In genomic region chr13:99931462-99931861, GRCh38 we compare ENCODE assay signal across 24 cellular contexts. TPM values are rescaled to one million over a fixed set of nuclear protein-coding genes. Genes with fewer than 3 reads are reported as not detected.
DNase-seq lines count a peak whose midpoint lies in the region; ATAC-seq, FAIRE-seq and TF ChIP-seq lines count a peak whose summit lies in the region.
"Had no signal": no experiment of that assay in that cellular context is flagged by ENCODE, and none has a peak within 500 bp of the region (broad histone marks: within the 10 kb centered on the region; RNA-seq: fewer than 3 reads in every experiment).

No MANE protein-coding gene starts in this region.

- intact Hi-C loops in K562 (cut with micrococcal nuclease), result no loop called here

- H3K4me1 Mint-ChIP-seq in stimulated activated naive CD8-positive, alpha-beta T cell treated with anti-CD3 and anti-CD28 coated beads, Interleukin-15, amount 100 ng/mL, for 72 hours, result no peaks in the 10 kb centered on the region
- H3K4me1 Mint-ChIP-seq: CD4-positive, CD25-positive, alpha-beta regulatory T cell had no signal

- H2AFZ ChIP-seq in GM23248 (no peak overlapping the region), K562 (ENCODE audit: low read depth, low read length) (no peak overlapping the region)

- no peak overlapping the region for H3K9ac ChIP-seq in GM23248
- no peak overlapping the region for H3K9ac ChIP-seq in K562 (ENCODE audit: insufficient read depth in 1 of 2, low read depth in 2 of 2, low read length in 2 of 2)

- in situ Hi-C loops in GM23248 (cut with MboI) (no loop called here), K562 (cut with MboI) (no loop called here)

- H4K20me1 ChIP-seq in GM23248 (ENCODE audit: insufficient read depth) (no peaks in the 10 kb centered on the region), K562 (replicated peaks; ENCODE audit: control insufficient read depth, insufficient read depth, low read length) (no peaks in the 10 kb centered on the region)

- no peak overlapping the region for H3K27ac Mint-ChIP-seq in stimulated activated naive CD8-positive, alpha-beta T cell treated with anti-CD3 and anti-CD28 coated beads, Interleukin-15, amount 100 ng/mL, for 72 hours

- H3K9me2 ChIP-seq in GM23248 (ENCODE audit: insufficient read depth), result no peaks in the 10 kb centered on the region

- no peak for TF ChIP-seq RAD21 in K562 (CRISPR knock-in tag; conservative IDR thresholded peaks at IDR 0.05 in 1 of 2, IDR thresholded peaks at IDR 0.05 in 1 of 2)

- TF ChIP-seq CTCF in K562 (IDR thresholded peaks at IDR 0.05 in 2 of 3, conservative IDR thresholded peaks at IDR 0.05 in 1 of 3; ENCODE audit: insufficient read depth in 2 of 3, low read depth in 1 of 3, low read length in 3 of 3), result no peak

- no peak for TF ChIP-seq POLR2A in K562 (conservative IDR thresholded peaks at IDR 0.05)
- no peak for TF ChIP-seq POLR2A in GM18505 (IDR thresholded peaks at IDR 0.05; ENCODE audit: borderline replicate concordance, extremely low read depth, insufficient read depth, insufficient read length)

- DNase-seq in GM23248 (peak; percentile 12), NCI-H187 (lab: John Stamatoyannopoulos, UW) (peak; percentile 84 to 91), NCI-H510A (lab: John Stamatoyannopoulos, UW) (peak; percentile 66), K562 (ENCODE audit: extremely low read depth in 1 of 4, low spot score in 3 of 4) (no peak), GDM1 (lab: John Stamatoyannopoulos, UW) (no peak)
- no peak for DNase-seq in stimulated activated naive CD8-positive, alpha-beta T cell treated with anti-CD3 and anti-CD28 coated beads, Interleukin-15, amount 100 ng/mL, for 72 hours
- DNase-seq: BE2C; CD4-positive, CD25-positive, alpha-beta regulatory T cell; COR-L47; GF-D8; GOT3; HCEC 1CT; NCI-H1105; NCI-H1694; NCI-H446; T-helper 9 cell had no signal

- 5 to 6% methylated on average over 11 of the region's 11 CpGs for WGBS in GM23248 (ENCODE audit: low coverage in 1 of 2, low lambda C conversion rate in 2 of 2, missing lambda C conversion rate in 2 of 2), 2 experiments
- WGBS in K562 (ENCODE audit: insufficient coverage, low coverage, missing lambda C conversion rate), result 3% methylated on average over 6 of the region's 11 CpGs

- H3K9me1 ChIP-seq in K562 (ENCODE audit: control insufficient read depth, insufficient read depth, low read length), result no peaks in the 10 kb centered on the region

- H3K4me2 ChIP-seq in GM23248 (ENCODE audit: unreplicated experiment), result no peak overlapping the region
- H3K4me2 ChIP-seq in K562 (ENCODE audit: insufficient read depth, low read length), result no peak overlapping the region

- CTCF ChIA-PET in K562 (lab: Yijun Ruan, JAX; ENCODE audit: low intra/inter-chr PET ratio), result no interaction called here

- no peaks in the 10 kb centered on the region for H3K79me2 ChIP-seq in GM23248 (ENCODE audit: insufficient read depth)
- H3K79me2 ChIP-seq in K562 (ENCODE audit: control insufficient read depth, insufficient read depth, low read length), result no peaks in the 10 kb centered on the region

- H3K9me3 ChIP-seq in GM23248 (ENCODE audit: low read depth) (no peaks in the 10 kb centered on the region), K562 (replicated peaks; ENCODE audit: control insufficient read depth, insufficient read depth, low read depth, low read length) (no peaks in the 10 kb centered on the region)
- H3K9me3 ChIP-seq: BE2C had no signal

- POLR2A ChIA-PET in K562 (lab: Yijun Ruan, JAX), result no interaction called here

- H3K36me3 ChIP-seq in GM23248 (ENCODE audit: low read depth) (no peaks in the 10 kb centered on the region), K562 (ENCODE audit: control insufficient read depth, insufficient read depth, low read length) (no peaks in the 10 kb centered on the region)
- H3K36me3 ChIP-seq: BE2C, SJSA1 had no signal

- H3K27ac ChIP-seq in GM23248 (no peak overlapping the region), K562 (ENCODE audit: extremely low read depth, low read depth, low read length) (no peak overlapping the region)
- H3K27ac ChIP-seq: SJSA1 had no signal

- FAIRE-seq in K562 (lab: Jason Lieb, UNC), result no peak
- FAIRE-seq: HTR-8/SVneo, RCC 7860 had no signal

- H3K4me3 ChIP-seq in GM23248, result no peak overlapping the region
- H3K4me3 ChIP-seq in K562, result no peak overlapping the region
- H3K4me3 ChIP-seq: SJSA1 had no signal

- ATAC-seq in K562 (no peak), GM18505 (IDR thresholded peaks at IDR 0.05; ENCODE audit: unreplicated experiment) (no peak), HG02852 (IDR thresholded peaks at IDR 0.05; ENCODE audit: unreplicated experiment) (no peak)
- no peak for ATAC-seq in stimulated activated naive CD8-positive, alpha-beta T cell treated with anti-CD3 and anti-CD28 coated beads, Interleukin-15, amount 100 ng/mL, for 72 hours
- ATAC-seq: Right ventricle myocardium inferior had no signal

- no peaks in the 10 kb centered on the region for H3K9me3 Mint-ChIP-seq in stimulated activated naive CD8-positive, alpha-beta T cell treated with anti-CD3 and anti-CD28 coated beads, Interleukin-15, amount 100 ng/mL, for 72 hours

- H3K4me1 ChIP-seq in GM23248 (ENCODE audit: insufficient read depth), result no peaks in the 10 kb centered on the region
- H3K4me1 ChIP-seq in K562 (replicated peaks in 1 of 2; ENCODE audit: control insufficient read depth in 2 of 2, insufficient read depth in 2 of 2, low read length in 2 of 2), result no peaks in the 10 kb centered on the region
- H3K4me1 ChIP-seq: BE2C had no signal

- no peaks in the 10 kb centered on the region for H3F3A ChIP-seq in GM23248 (ENCODE audit: insufficient read depth)

- no peak overlapping the region for H3K4me3 Mint-ChIP-seq in stimulated activated naive CD8-positive, alpha-beta T cell treated with anti-CD3 and anti-CD28 coated beads, Interleukin-15, amount 100 ng/mL, for 72 hours
- H3K4me3 Mint-ChIP-seq: CD4-positive, CD25-positive, alpha-beta regulatory T cell had no signal

- H3K27me3 Mint-ChIP-seq in stimulated activated naive CD8-positive, alpha-beta T cell treated with anti-CD3 and anti-CD28 coated beads, Interleukin-15, amount 100 ng/mL, for 72 hours, result peaks cover 12% of the 10 kb centered on the region

- H3K27me3 ChIP-seq in GM23248 (replicated peaks; ENCODE audit: insufficient read depth), result no peaks in the 10 kb centered on the region
- H3K27me3 ChIP-seq in K562 (ENCODE audit: control insufficient read depth in 2 of 2, insufficient read depth in 2 of 2, low read length in 2 of 2), result peaks cover 2 to 14% of the 10 kb centered on the region in 2 experiments

- TF ChIP-seq EP300 in K562 (IDR thresholded peaks at IDR 0.05; ENCODE audit: low read length), result no peak

- BruUV-seq in K562 (replicated peaks; lab: Mats Ljungman, UMichigan), result no TSS peak

TF ChIP-seq in K562, 482 proteins besides CTCF, POLR2A, EP300 and RAD21 (continues in another document):
- TF ChIP-seq PKNOX1 (IDR thresholded peaks at IDR 0.05), result peak; percentile 30; the same call in 1 of the 2 replicates

RNA-seq across cellular contexts. Expression of gene ZIC5, which starts 40.1 kb away (rescaled TPM):
- not detected in 2 replicates for total RNA-seq in GM23248 (2014; rRNA removed; shearing (Covaris generic))
- polyA plus RNA-seq in GM23248 (2016; fragmentation: Nextera tagmentation; extraction: Ambion mirVana) (not detected in 2 replicates), K562 (2011; rRNA removed) (0.76 and 0.92 TPM in 2 replicates), K562 (2014; fragmentation: Illumina TruSeq; extraction: Trizol) (1.3 and 1.8 TPM in 2 replicates), K562 (2014; fragmentation: Nextera tagmentation; extraction: Ambion mirVana) (under 1 TPM; 0.57 to 0.73 TPM), K562 (2014; rRNA removed) (0.89 and 1.4 TPM in 2 replicates)
- total RNA-seq in K562 (2011; cell fraction: chromatin; rRNA removed; ENCODE audit: low replicate concordance), result 0.97 and 1.9 TPM in 2 replicates
- total RNA-seq in K562 (2011; cell fraction: nucleolus; rRNA removed), result 0.79 and 1.0 TPM in 2 replicates
- total RNA-seq in K562 (2011; cell fraction: nucleoplasm; rRNA removed), result 1.2 and 1.6 TPM in 2 replicates
- total RNA-seq in K562 (2014; rRNA removed) (1.1 and 1.3 TPM in 2 replicates), K562 (2014; rRNA removed; fragmentation: Illumina TruSeq; extraction: Trizol) (1.1 and 1.2 TPM in 2 replicates), K562 (2015; rRNA removed; fragmentation: Illumina TruSeq; extraction: Trizol) (1.3 and 1.5 TPM in 2 replicates), K562 (2021) (2.0 and 2.2 TPM in 2 replicates)
- polyA plus RNA-seq in K562 (2011; cell fraction: cytosol; rRNA removed), result 0.55 and 0.61 TPM in 2 replicates
- 1.2 and 1.7 TPM in 2 replicates for polyA plus RNA-seq in K562 (2011; cell fraction: nucleus; rRNA removed)
- polyA plus RNA-seq in K562 (2012), result 0.68 and 0.83 TPM in 2 replicates
- polyA minus RNA-seq in K562 (2011; rRNA and poly(A)+ RNA removed), result 0.53 and 0.66 TPM in 2 replicates
- 0.91 and 1.2 TPM in 2 replicates for polyA minus RNA-seq in K562 (2011; cell fraction: cytosol; rRNA and poly(A)+ RNA removed)
- polyA minus RNA-seq in K562 (2011; cell fraction: nucleus; rRNA and poly(A)+ RNA removed), result 1.3 and 1.4 TPM in 2 replicates
- total RNA-seq: CD4-positive, CD25-positive, alpha-beta regulatory T cell; OCI-LY7; Right ventricle myocardium inferior; SJSA1; T-helper 1 cell treated with Interleukin-12 subunit alpha and Interleukin-12 subunit beta and Interleukin-4 antibody, amounts not matched to agents 30 ng/mL and 1 ng/mL, for 36 hours had no signal
- polyA plus RNA-seq: CD4-positive, CD25-positive, alpha-beta regulatory T cell had no signal

RNA-seq across cellular contexts. Expression of gene ZIC2, which starts 50.1 kb away (rescaled TPM):
- total RNA-seq in GM23248 (2014; rRNA removed; shearing (Covaris generic)), result not detected in 2 replicates
- polyA plus RNA-seq in GM23248 (2016; fragmentation: Nextera tagmentation; extraction: Ambion mirVana) (not detected in 2 replicates), K562 (2011; rRNA removed) (1.8 and 2.2 TPM in 2 replicates), K562 (2014; fragmentation: Illumina TruSeq; extraction: Trizol) (6.5 and 7.3 TPM in 2 replicates), K562 (2014; fragmentation: Nextera tagmentation; extraction: Ambion mirVana) (1 to 10 TPM; 4.2 to 9.8 TPM), K562 (2014; rRNA removed) (4.6 and 6.3 TPM in 2 replicates)
- total RNA-seq in K562 (2011; cell fraction: chromatin; rRNA removed; ENCODE audit: low replicate concordance), result 5.8 and 7.8 TPM in 2 replicates
- total RNA-seq in K562 (2011; cell fraction: nucleolus; rRNA removed), result 5.7 and 7.7 TPM in 2 replicates
- 4.1 and 7.0 TPM in 2 replicates for total RNA-seq in K562 (2011; cell fraction: nucleoplasm; rRNA removed)
- total RNA-seq in K562 (2014; rRNA removed) (3.7 and 6.1 TPM in 2 replicates), K562 (2014; rRNA removed; fragmentation: Illumina TruSeq; extraction: Trizol) (2.3 and 2.4 TPM in 2 replicates), K562 (2015; rRNA removed; fragmentation: Illumina TruSeq; extraction: Trizol) (3.7 and 4.5 TPM in 2 replicates), K562 (2021) (18.0 and 22.1 TPM in 2 replicates)
- 1.4 and 2.3 TPM in 2 replicates for polyA plus RNA-seq in K562 (2011; cell fraction: cytosol; rRNA removed)
- polyA plus RNA-seq in K562 (2011; cell fraction: nucleus; rRNA removed), result 6.9 and 9.9 TPM in 2 replicates
- 7.4 and 9.3 TPM in 2 replicates for polyA plus RNA-seq in K562 (2012)
- 1.5 and 2.4 TPM in 2 replicates for polyA minus RNA-seq in K562 (2011; rRNA and poly(A)+ RNA removed)
- polyA minus RNA-seq in K562 (2011; cell fraction: cytosol; rRNA and poly(A)+ RNA removed), result 2.9 and 10.6 TPM in 2 replicates
- polyA minus RNA-seq in K562 (2011; cell fraction: nucleus; rRNA and poly(A)+ RNA removed), result 7.3 and 9.6 TPM in 2 replicates
- total RNA-seq: CD4-positive, CD25-positive, alpha-beta regulatory T cell; OCI-LY7; Right ventricle myocardium inferior had no signal
- polyA plus RNA-seq: CD4-positive, CD25-positive, alpha-beta regulatory T cell had no signal

Comparison
In these comparisons a context has a peak if more than half of its experiments do, and no peak if none do; other contexts are left out.
1. DNase-seq: peak in GM23248 (single experiment), NCI-H187 (2 of 2) and NCI-H510A (single experiment); none in K562 (0 of 4), GDM1 (single experiment) and stimulated activated naive CD8-positive, alpha-beta T cell treated with anti-CD3 and anti-CD28 coated beads, Interleukin-15, amount 100 ng/mL, for 72 hours (0 of 2).